22 cellular contexts compared by ENCODE assay signal in the genomic region with DNA sequence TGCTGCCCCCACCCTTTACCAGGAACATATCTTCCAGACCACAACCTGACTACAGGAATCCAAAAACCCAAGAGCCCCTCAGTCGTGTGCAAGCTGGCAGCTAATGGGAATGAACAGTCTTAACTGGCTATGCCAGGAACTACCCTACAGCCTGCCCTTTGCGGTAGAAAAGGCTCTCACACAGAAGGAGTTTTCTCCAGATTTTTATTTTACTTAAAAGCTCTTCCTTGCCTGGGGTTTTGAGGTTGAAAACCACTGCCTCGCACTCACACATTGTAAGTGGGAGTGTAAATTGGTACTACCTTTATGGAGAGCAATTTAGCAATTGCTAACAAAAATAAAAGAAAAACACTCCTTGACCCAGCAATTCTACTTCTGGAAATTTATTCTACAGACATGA. TPM values are rescaled to one million over a fixed set of nuclear protein-coding genes. Genes with fewer than 3 reads are reported as not detected.
A peak's percentile ranks its signal among the peaks of the same experiment; 100 is the strongest.
DNase-seq lines count a peak whose midpoint lies in the region; ATAC-seq and TF ChIP-seq lines count a peak whose summit lies in the region.
"Had no signal": no experiment of that assay in that cellular context is flagged by ENCODE, and none has a peak within 500 bp of the region (broad histone marks: within the 10 kb centered on the region; RNA-seq: fewer than 3 reads in every experiment).

No MANE protein-coding gene starts in this region.

- DNase-seq in activated T-cell treated with anti-CD3 and anti-CD28 coated beads, Interleukin-2, amount 50 U/mL, for 24 hours = no peak
- no peak for DNase-seq in activated T-cell treated with anti-CD3 and anti-CD28 coated beads, Interleukin-2, amount 50 U/mL, for 4 hours
- no peak for DNase-seq in CD8-positive, alpha-beta memory T cell
- peak; percentile 41 for DNase-seq in activated CD8-positive, alpha-beta T cell treated with anti-CD3 and anti-CD28 coated beads, Interleukin-2, amount 10 ng/mL, durations not matched to agents 7 days and 5 days
- DNase-seq in naive B cell = no peak
- DNase-seq in right cardiac atrium = no peak
- no peak for DNase-seq in gastrocnemius medialis
- DNase-seq in NCI-H146 (lab: John Stamatoyannopoulos, UW) = no peak
- DNase-seq: activated CD4-positive, alpha-beta T cell treated with anti-CD3 and anti-CD28 coated beads, Interleukin-2, amount 50 U/mL, for 1 hour; C1 segment of cervical spinal cord; DMS 273 treated with DMSO at 0.1 percent for 48 hours; erythroblast; H7; heart left ventricle; NCI-H187 treated with DMSO at 0.1 percent for 48 hours; nucleus accumbens; SJCRH30; small intestine; stimulated activated CD4-positive, alpha-beta T cell treated with anti-CD3 and anti-CD28 coated beads, Interleukin-2, amount 100 ng/mL, for 24 hours had no signal

- no peaks in the 10 kb centered on the region for H3K9me3 Mint-ChIP-seq in activated T-cell treated with anti-CD3 and anti-CD28 coated beads, Interleukin-2, amount 50 U/mL, for 24 hours
- no peaks in the 10 kb centered on the region for H3K9me3 Mint-ChIP-seq in activated T-cell treated with anti-CD3 and anti-CD28 coated beads, Interleukin-2, amount 50 U/mL, for 4 hours
- H3K9me3 Mint-ChIP-seq in CD8-positive, alpha-beta memory T cell = no peaks in the 10 kb centered on the region
- no peaks in the 10 kb centered on the region for H3K9me3 Mint-ChIP-seq in activated CD8-positive, alpha-beta T cell treated with anti-CD3 and anti-CD28 coated beads, Interleukin-2, amount 10 ng/mL, durations not matched to agents 7 days and 5 days (ENCODE audit: insufficient read depth)
- no peaks in the 10 kb centered on the region for H3K9me3 Mint-ChIP-seq in naive B cell
- H3K9me3 Mint-ChIP-seq: brain had no signal

- no peak for TF ChIP-seq CTCF in gastrocnemius medialis (IDR thresholded peaks at IDR 0.05 in 4 of 5, conservative IDR thresholded peaks at IDR 0.05 in 1 of 5)

- no peaks in the 10 kb centered on the region for H3K36me3 ChIP-seq in CD8-positive, alpha-beta memory T cell (ENCODE audit: insufficient read depth, low read length)
- H3K36me3 ChIP-seq in gastrocnemius medialis = no peaks in the 10 kb centered on the region
- H3K36me3 ChIP-seq: heart left ventricle, SJCRH30, suprapubic skin, vagina had no signal

- H3K27me3 Mint-ChIP-seq in activated T-cell treated with anti-CD3 and anti-CD28 coated beads, Interleukin-2, amount 50 U/mL, for 24 hours = no peaks in the 10 kb centered on the region
- H3K27me3 Mint-ChIP-seq in activated T-cell treated with anti-CD3 and anti-CD28 coated beads, Interleukin-2, amount 50 U/mL, for 4 hours (ENCODE audit: low read depth) = no peaks in the 10 kb centered on the region
- no peaks in the 10 kb centered on the region for H3K27me3 Mint-ChIP-seq in CD8-positive, alpha-beta memory T cell
- no peaks in the 10 kb centered on the region for H3K27me3 Mint-ChIP-seq in activated CD8-positive, alpha-beta T cell treated with anti-CD3 and anti-CD28 coated beads, Interleukin-2, amount 10 ng/mL, durations not matched to agents 7 days and 5 days (ENCODE audit: low read depth)
- H3K27me3 Mint-ChIP-seq in naive B cell = no peaks in the 10 kb centered on the region

- no peaks in the 10 kb centered on the region for H3K9me3 ChIP-seq in CD8-positive, alpha-beta memory T cell (ENCODE audit: low read length)
- H3K9me3 ChIP-seq in right cardiac atrium (ENCODE audit: control insufficient read depth, low read length) (no peaks in the 10 kb centered on the region), gastrocnemius medialis (no peaks in the 10 kb centered on the region)
- H3K9me3 ChIP-seq: heart left ventricle, SJCRH30, suprapubic skin, vagina had no signal

- H3K36me3 Mint-ChIP-seq in activated T-cell treated with anti-CD3 and anti-CD28 coated beads, Interleukin-2, amount 50 U/mL, for 24 hours (ENCODE audit: low read depth) = no peaks in the 10 kb centered on the region
- peaks cover 1% of the 10 kb centered on the region for H3K36me3 Mint-ChIP-seq in activated T-cell treated with anti-CD3 and anti-CD28 coated beads, Interleukin-2, amount 50 U/mL, for 4 hours (ENCODE audit: insufficient read depth)
- H3K36me3 Mint-ChIP-seq in CD8-positive, alpha-beta memory T cell = no peaks in the 10 kb centered on the region
- peaks cover 4% of the 10 kb centered on the region for H3K36me3 Mint-ChIP-seq in activated CD8-positive, alpha-beta T cell treated with anti-CD3 and anti-CD28 coated beads, Interleukin-2, amount 10 ng/mL, durations not matched to agents 7 days and 5 days (ENCODE audit: low read depth)
- no peaks in the 10 kb centered on the region for H3K36me3 Mint-ChIP-seq in naive B cell
- H3K36me3 Mint-ChIP-seq: brain had no signal

- peaks cover 62% of the 10 kb centered on the region for H3K4me1 ChIP-seq in CD8-positive, alpha-beta memory T cell (ENCODE audit: insufficient read depth, low read length)
- H3K4me1 ChIP-seq in right cardiac atrium (ENCODE audit: control insufficient read depth, insufficient read depth, low read length) (peaks cover 10% of the 10 kb centered on the region), gastrocnemius medialis (peaks cover 8 to 16% of the 10 kb centered on the region in 2 donors)

- intact Hi-C loops in right cardiac atrium (cut with DNase I) = no loop called here
- intact Hi-C loops in gastrocnemius medialis (cut with DNase I; ENCODE audit: low total_unique reads) = no loop called here

- in situ Hi-C loops in gastrocnemius medialis (cut with MboI; ENCODE audit: low sequenced_read_pairs in 4 of 4) = no loop called here

- no peak for ATAC-seq in activated T-cell treated with anti-CD3 and anti-CD28 coated beads, Interleukin-2, amount 50 U/mL, for 4 hours
- peak; percentile 17 for ATAC-seq in activated CD8-positive, alpha-beta T cell treated with anti-CD3 and anti-CD28 coated beads, Interleukin-2, amount 10 ng/mL, durations not matched to agents 7 days and 5 days
- ATAC-seq in naive B cell (ENCODE audit: low read depth in 2 of 2) (no peak), right cardiac atrium (no peak), gastrocnemius medialis (no peak)
- ATAC-seq: heart left ventricle had no signal

- H3K4me3 Mint-ChIP-seq in activated T-cell treated with anti-CD3 and anti-CD28 coated beads, Interleukin-2, amount 50 U/mL, for 24 hours = no peak overlapping the region
- no peak overlapping the region for H3K4me3 Mint-ChIP-seq in activated T-cell treated with anti-CD3 and anti-CD28 coated beads, Interleukin-2, amount 50 U/mL, for 4 hours
- peak overlapping the region in 1 of 7 donors; percentile 22 for H3K4me3 Mint-ChIP-seq in CD8-positive, alpha-beta memory T cell
- peak overlapping the region; percentile 20 for H3K4me3 Mint-ChIP-seq in activated CD8-positive, alpha-beta T cell treated with anti-CD3 and anti-CD28 coated beads, Interleukin-2, amount 10 ng/mL, durations not matched to agents 7 days and 5 days
- peak overlapping the region in 2 of 8 donors; percentile 45 to 59 for H3K4me3 Mint-ChIP-seq in naive B cell
- H3K4me3 Mint-ChIP-seq: brain had no signal

- no peaks in the 10 kb centered on the region for H3K27me3 ChIP-seq in CD8-positive, alpha-beta memory T cell (ENCODE audit: insufficient read depth, low read length, poor library complexity, severe bottlenecking)
- no peaks in the 10 kb centered on the region for H3K27me3 ChIP-seq in right cardiac atrium (ENCODE audit: control insufficient read depth, insufficient read depth)
- H3K27me3 ChIP-seq in gastrocnemius medialis = no peaks in the 10 kb centered on the region
- H3K27me3 ChIP-seq: heart left ventricle, SJCRH30, suprapubic skin, vagina had no signal

- no peak overlapping the region for H3K27ac ChIP-seq in CD8-positive, alpha-beta memory T cell (ENCODE audit: low read depth, low read length)
- H3K27ac ChIP-seq in right cardiac atrium (ENCODE audit: low read length) (no peak overlapping the region), gastrocnemius medialis (no peak overlapping the region)
- H3K27ac ChIP-seq: heart left ventricle, SJCRH30, suprapubic skin, vagina had no signal

- TF ChIP-seq POLR2A in gastrocnemius medialis (IDR thresholded peaks at IDR 0.05) = no peak

- H3K4me3 ChIP-seq in CD8-positive, alpha-beta memory T cell (ENCODE audit: low read length) = no peak overlapping the region
- H3K4me3 ChIP-seq in right cardiac atrium (ENCODE audit: low read length) (no peak overlapping the region), gastrocnemius medialis (no peak overlapping the region)
- H3K4me3 ChIP-seq: heart left ventricle, SJCRH30, suprapubic skin, vagina had no signal

- H3K4me1 Mint-ChIP-seq in activated T-cell treated with anti-CD3 and anti-CD28 coated beads, Interleukin-2, amount 50 U/mL, for 24 hours (ENCODE audit: low read depth) = peaks cover 58% of the 10 kb centered on the region
- H3K4me1 Mint-ChIP-seq in activated T-cell treated with anti-CD3 and anti-CD28 coated beads, Interleukin-2, amount 50 U/mL, for 4 hours (ENCODE audit: low read depth) = peaks cover 47% of the 10 kb centered on the region
- H3K4me1 Mint-ChIP-seq in CD8-positive, alpha-beta memory T cell = peaks cover 33 to 34% (median 33%) of the 10 kb centered on the region in 3 donors
- peaks cover 55% of the 10 kb centered on the region for H3K4me1 Mint-ChIP-seq in activated CD8-positive, alpha-beta T cell treated with anti-CD3 and anti-CD28 coated beads, Interleukin-2, amount 10 ng/mL, durations not matched to agents 7 days and 5 days (ENCODE audit: low read depth)
- H3K4me1 Mint-ChIP-seq in naive B cell = peaks cover 33 to 64% (median 50%) of the 10 kb centered on the region in 3 donors

- WGBS in right cardiac atrium = 94% methylated on average over 3 of the region's 3 CpGs

- CTCF ChIA-PET in CD8-positive, alpha-beta memory T cell (lab: Charles Lee) = interaction anchor here (0.7 kb wide), 1 partner anchor 115 kb away, joined by 3 read pairs; no protein-coding TSS in a partner anchor
- CTCF ChIA-PET in activated CD8-positive, alpha-beta T cell treated with anti-CD3 and anti-CD28 coated beads, Interleukin-2, amount 10 ng/mL, durations not matched to agents 7 days and 5 days (lab: Charles Lee) = interaction anchor here (0.6 to 3.7 kb wide), 7 partner anchors 9 to 79 kb away, joined by 3 to 28 read pairs (median 4); no protein-coding TSS in a partner anchor

- H3K27ac Mint-ChIP-seq in activated T-cell treated with anti-CD3 and anti-CD28 coated beads, Interleukin-2, amount 50 U/mL, for 24 hours = peak overlapping the region; percentile 51
- H3K27ac Mint-ChIP-seq in CD8-positive, alpha-beta memory T cell = peak overlapping the region in 6 of 8 donors; percentile 11 to 79 (median 48)
- peak overlapping the region; percentile 68 for H3K27ac Mint-ChIP-seq in activated CD8-positive, alpha-beta T cell treated with anti-CD3 and anti-CD28 coated beads, Interleukin-2, amount 10 ng/mL, durations not matched to agents 7 days and 5 days
- H3K27ac Mint-ChIP-seq in naive B cell = peak overlapping the region in 4 of 6 donors; percentile 63 to 97 (median 85)

- POLR2A ChIA-PET in CD8-positive, alpha-beta memory T cell (lab: Charles Lee) = interaction anchor here (0.6 to 0.7 kb wide), 2 partner anchors 16 to 47 kb away, joined by 3 to 4 read pairs; no protein-coding TSS in a partner anchor
- POLR2A ChIA-PET in activated CD8-positive, alpha-beta T cell treated with anti-CD3 and anti-CD28 coated beads, Interleukin-2, amount 10 ng/mL, durations not matched to agents 7 days and 5 days (lab: Charles Lee) = interaction anchor here (0.6 to 6.0 kb wide), 5 partner anchors 10 to 149 kb away, joined by 3 to 40 read pairs (median 6); no protein-coding TSS in a partner anchor

RNA-seq across cellular contexts. Expression of gene PITPNM2, which starts 28.2 kb away (rescaled TPM):
- 1 to 10 TPM; 7.3 to 9.3 (median 9.2) TPM for total RNA-seq in activated T-cell treated with anti-CD3 and anti-CD28 coated beads, Interleukin-2, amount 50 U/mL, for 4 hours
- 1 to 10 TPM; 5.1 to 6.1 TPM for total RNA-seq in CD8-positive, alpha-beta memory T cell
- polyA plus RNA-seq in CD8-positive, alpha-beta memory T cell = 1.8 TPM
- total RNA-seq in activated CD8-positive, alpha-beta T cell treated with anti-CD3 and anti-CD28 coated beads, Interleukin-2, amount 10 ng/mL, durations not matched to agents 7 days and 5 days = 10 to 100 TPM; 17.7 to 18.3 TPM
- polyA plus RNA-seq in naive B cell (ENCODE audit: low read depth in 6 of 6) (1 to 10 TPM in 3 of 6 donors, under 1 TPM in 3; 0.10 to 2.6 (median 0.96) TPM), right cardiac atrium (10.8 TPM)
- total RNA-seq in right cardiac atrium (10 to 100 TPM; 19.4 to 26.8 (median 20.9) TPM), gastrocnemius medialis (1 to 10 TPM; 2.1 to 3.8 (median 3.3) TPM)
